ENCODE assay signal across 9 cellular contexts in the genomic region with DNA sequence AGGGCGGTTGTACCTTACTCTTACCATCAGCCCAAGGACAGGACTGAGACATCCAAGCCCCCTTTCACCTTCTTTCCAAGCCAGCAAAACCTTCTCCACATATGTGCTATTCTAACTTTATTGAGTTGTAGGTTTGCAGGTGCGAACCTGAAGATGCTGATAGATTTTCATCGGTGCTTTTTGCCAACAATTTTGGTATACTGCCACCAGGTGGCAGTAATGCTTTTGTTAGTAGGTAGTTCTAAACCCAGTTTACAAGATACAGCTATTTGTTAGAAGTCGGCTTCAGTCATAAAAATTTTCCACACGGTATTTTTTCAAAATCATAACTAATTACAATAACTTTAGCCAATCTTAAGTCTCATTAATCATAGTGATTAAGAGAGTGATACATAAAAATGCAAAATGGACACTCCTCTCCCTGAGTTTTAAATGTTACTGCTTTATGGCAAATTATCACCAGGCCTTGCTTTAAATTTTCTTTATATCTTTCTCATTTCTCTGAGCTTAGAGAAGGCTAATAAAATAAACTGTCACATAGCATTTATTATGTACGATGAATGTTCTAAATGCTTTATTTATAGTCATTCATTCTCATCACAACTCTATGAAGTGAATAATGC. TPM values are rescaled to one million over a fixed set of nuclear protein-coding genes. Genes with fewer than 3 reads are reported as not detected.
DNase-seq lines count a peak whose midpoint lies in the region; ATAC-seq and TF ChIP-seq lines count a peak whose summit lies in the region.
"Had no signal": no experiment of that assay in that cellular context is flagged by ENCODE, and none has a peak within 500 bp of the region (broad histone marks: within the 10 kb centered on the region; RNA-seq: fewer than 3 reads in every experiment).

No MANE protein-coding gene starts in this region.

- H3K4me3 Mint-ChIP-seq in activated naive CD4-positive, alpha-beta T cell treated with anti-CD3 and anti-CD28 coated beads, Interleukin-2, amount 10 ng/mL, durations not matched to agents 7 days and 5 days, result no peak overlapping the region

- no peaks in the 10 kb centered on the region for H3K9me3 Mint-ChIP-seq in activated naive CD4-positive, alpha-beta T cell treated with anti-CD3 and anti-CD28 coated beads, Interleukin-2, amount 10 ng/mL, durations not matched to agents 7 days and 5 days

- H3K4me3 ChIP-seq in AG10803 (ENCODE audit: low read length), result no peak overlapping the region

- H3K27ac Mint-ChIP-seq in activated naive CD4-positive, alpha-beta T cell treated with anti-CD3 and anti-CD28 coated beads, Interleukin-2, amount 10 ng/mL, durations not matched to agents 7 days and 5 days, result no peak overlapping the region

- H3K4me1 Mint-ChIP-seq in activated naive CD4-positive, alpha-beta T cell treated with anti-CD3 and anti-CD28 coated beads, Interleukin-2, amount 10 ng/mL, durations not matched to agents 7 days and 5 days, result no peaks in the 10 kb centered on the region

- DNase-seq in AG10803 (ENCODE audit: low read depth) (peak; percentile 58), GM10266 (ENCODE audit: extremely low spot score) (peak; percentile 42), NCI-H460 (ENCODE audit: extremely low read depth, low read depth) (peak; percentile 45), iPS-NIHi11 (ENCODE audit: low spot score) (peak; percentile 68), superior temporal gyrus (ENCODE audit: extremely low spot score) (peak; percentile 41)
- DNase-seq in activated naive CD4-positive, alpha-beta T cell treated with anti-CD3 and anti-CD28 coated beads, Interleukin-2, amount 10 ng/mL, durations not matched to agents 7 days and 5 days, result peak; percentile 56

- CTCF ChIA-PET in activated naive CD4-positive, alpha-beta T cell treated with anti-CD3 and anti-CD28 coated beads, Interleukin-2, amount 10 ng/mL, durations not matched to agents 7 days and 5 days (lab: Charles Lee), result interaction anchor here (0.8 to 4.1 kb wide), 19 partner anchors 10 to 104 kb away, joined by 3 to 62 read pairs (median 4); no protein-coding TSS in a partner anchor

- TF ChIP-seq CTCF in AG10803 (conservative IDR thresholded peaks at IDR 0.05; ENCODE audit: low read length), result peak; percentile 74
- TF ChIP-seq CTCF in GM10266 (IDR thresholded peaks at IDR 0.05; ENCODE audit: control insufficient read depth, insufficient read depth, low read depth, missing control alignments), result peak; percentile 69

- ATAC-seq in HG03135 (IDR thresholded peaks at IDR 0.05; ENCODE audit: unreplicated experiment), result no peak
- ATAC-seq in HG02610 (IDR thresholded peaks at IDR 0.05; ENCODE audit: unreplicated experiment), result no peak

- H3K27me3 Mint-ChIP-seq in activated naive CD4-positive, alpha-beta T cell treated with anti-CD3 and anti-CD28 coated beads, Interleukin-2, amount 10 ng/mL, durations not matched to agents 7 days and 5 days, result peaks cover 57% of the 10 kb centered on the region

- no peaks in the 10 kb centered on the region for H3K36me3 Mint-ChIP-seq in activated naive CD4-positive, alpha-beta T cell treated with anti-CD3 and anti-CD28 coated beads, Interleukin-2, amount 10 ng/mL, durations not matched to agents 7 days and 5 days

RNA-seq across cellular contexts. Expression of a gene that starts 0.6 kb away (rescaled TPM):
- not detected in 2 replicates for total RNA-seq in NCI-H460 (2014; rRNA removed; shearing (Covaris generic))
- not detected in 2 replicates for polyA plus RNA-seq in NCI-H460 (2014; cell fraction: nucleus; rRNA removed)
- total RNA-seq: skeletal muscle tissue had no signal

RNA-seq across cellular contexts. Expression of a gene that starts 52.3 kb away (rescaled TPM):
- 9.8 and 10.4 TPM in 2 replicates for total RNA-seq in NCI-H460 (2014; rRNA removed; shearing (Covaris generic))
- polyA plus RNA-seq in NCI-H460 (2014; cell fraction: nucleus; rRNA removed), result 5.7 and 11.4 TPM in 2 replicates
